In genomic region chr19:12890787-12891552, GRCh38 we compare ENCODE assay signal across 1 cellular context.
TF ChIP-seq lines count a peak whose summit lies in the region.

GCDH (plus strand) TSS chr19:12891160; CDS start chr19:12891305, 145 bp downstream.

TF ChIP-seq in K562, 482 proteins besides CTCF, POLR2A, EP300 and RAD21 (continued from another document and continues in another):
- TF ChIP-seq ZNF518B (CRISPR knock-in tag; IDR thresholded peaks at IDR 0.05) (no peak), ZBTB8A (IDR thresholded peaks at IDR 0.05; ENCODE audit: partially characterized antibody) (no peak), ZKSCAN1 (IDR thresholded peaks at IDR 0.05; ENCODE audit: low read depth, low read length) (no peak), POU5F1 (IDR thresholded peaks at IDR 0.05; ENCODE audit: borderline replicate concordance, low read depth, low read length, partially characterized antibody) (no peak), E4F1 (CRISPR knock-in tag; IDR thresholded peaks at IDR 0.05; ENCODE audit: borderline replicate concordance) (no peak), LCOR (CRISPR knock-in tag; IDR thresholded peaks at IDR 0.05) (no peak), TAL1 (IDR thresholded peaks at IDR 0.05) (no peak), NFYB (IDR thresholded peaks at IDR 0.05; ENCODE audit: extremely low read depth, insufficient read length) (peak; percentile 50), SMAD1 (IDR thresholded peaks at IDR 0.05; ENCODE audit: low read depth, low read length, partially characterized antibody) (no peak), HMG20A (CRISPR knock-in tag; conservative IDR thresholded peaks at IDR 0.05) (no peak), RFX7 (CRISPR knock-in tag; IDR thresholded peaks at IDR 0.05) (no peak), ZBTB26 (CRISPR knock-in tag; IDR thresholded peaks at IDR 0.05) (no peak), HBP1 (CRISPR knock-in tag; IDR thresholded peaks at IDR 0.05) (no peak), FOS (IDR thresholded peaks at IDR 0.05; ENCODE audit: extremely low read depth, insufficient read length) (peak; percentile 75), THAP7 (CRISPR knock-in tag; IDR thresholded peaks at IDR 0.05) (no peak), GTF3C2 (IDR thresholded peaks at IDR 0.05; ENCODE audit: borderline replicate concordance, extremely low read depth, insufficient read length) (no peak), SUPT5H (IDR thresholded peaks at IDR 0.05) (peak; percentile 10), STAT6 (CRISPR knock-in tag; IDR thresholded peaks at IDR 0.05) (0 out of 2 replicates have a peak, but pooled peaks have one; percentile 59), DNMT1 (IDR thresholded peaks at IDR 0.05) (no peak), GTF2A2 (tag; IDR thresholded peaks at IDR 0.05) (no peak), YBX1 (IDR thresholded peaks at IDR 0.05) (no peak), HEY1 (CRISPR knock-in tag; IDR thresholded peaks at IDR 0.05; ENCODE audit: borderline replicate concordance) (no peak), ZNF449 (CRISPR knock-in tag; IDR thresholded peaks at IDR 0.05) (no peak), PTRF (tag; IDR thresholded peaks at IDR 0.05) (no peak), TFAM (CRISPR knock-in tag; conservative IDR thresholded peaks at IDR 0.05) (no peak), JUND (IDR thresholded peaks at IDR 0.05; ENCODE audit: borderline replicate concordance, low read depth, low read length) (peak; percentile 94), JUND (tag; IDR thresholded peaks at IDR 0.05; ENCODE audit: borderline replicate concordance, low read depth, low read length) (no peak), ZNF324 (CRISPR knock-in tag; IDR thresholded peaks at IDR 0.05) (no peak), ZFP1 (CRISPR knock-in tag; IDR thresholded peaks at IDR 0.05) (no peak), ZNF778 (CRISPR knock-in tag; IDR thresholded peaks at IDR 0.05) (no peak), ILF3 (IDR thresholded peaks at IDR 0.05; ENCODE audit: borderline replicate concordance) (no peak), NCOA6 (IDR thresholded peaks at IDR 0.05) (no peak), ZNF507 (tag; conservative IDR thresholded peaks at IDR 0.05) (no peak), ZNF584 (CRISPR knock-in tag; IDR thresholded peaks at IDR 0.05; ENCODE audit: low read depth) (no peak)
